8 cellular contexts compared by ENCODE assay signal in the genomic region with DNA sequence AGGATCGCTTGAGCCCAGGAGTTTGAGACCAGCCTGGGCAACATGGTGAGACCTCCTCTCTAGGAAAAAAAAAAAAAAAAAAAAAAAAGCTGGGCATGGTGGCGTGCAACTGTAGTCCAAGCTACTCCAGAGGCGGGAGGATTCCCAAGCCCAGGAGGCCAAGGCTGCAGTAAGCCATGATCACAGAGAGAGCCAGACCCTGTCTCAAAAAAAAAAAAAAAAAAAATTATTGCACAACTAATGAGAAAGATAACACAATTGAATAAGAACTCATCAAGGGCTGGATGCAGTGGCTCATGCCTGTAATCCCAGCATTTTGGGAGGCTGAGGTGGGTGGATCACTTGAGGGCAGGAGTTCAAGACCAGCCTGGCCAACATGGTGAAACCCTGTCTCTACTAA. TPM values are rescaled to one million over a fixed set of nuclear protein-coding genes. Genes with fewer than 3 reads are reported as not detected.
"Had no signal": no experiment of that assay in that cellular context is flagged by ENCODE, and none has a peak within 500 bp of the region (broad histone marks: within the 10 kb centered on the region; RNA-seq: fewer than 3 reads in every experiment).

No MANE protein-coding gene starts in this region.

RNA-seq across cellular contexts. Expression of a gene that starts 2.9 kb away (rescaled TPM):
- total RNA-seq: M059J, NCI-H460, OCI-LY7, PC-9, Right ventricle myocardium superior, RPMI7951, SJSA1 had no signal
- polyA plus RNA-seq: SK-N-SH had no signal

RNA-seq across cellular contexts. Expression of a gene that starts 12.7 kb away (rescaled TPM):
- total RNA-seq: M059J, NCI-H460, OCI-LY7, Right ventricle myocardium superior, RPMI7951, SJSA1 had no signal
- polyA plus RNA-seq: SK-N-SH had no signal

RNA-seq across cellular contexts. Expression of a gene that starts 26.7 kb away (rescaled TPM):
- total RNA-seq: M059J, NCI-H460, RPMI7951, SJSA1 had no signal

RNA-seq across cellular contexts. Expression of a gene that starts 41.8 kb away (rescaled TPM):
- total RNA-seq: Right ventricle myocardium superior, RPMI7951, SJSA1 had no signal
